ENCODE assay signal across 2 cellular contexts in the genomic region with DNA sequence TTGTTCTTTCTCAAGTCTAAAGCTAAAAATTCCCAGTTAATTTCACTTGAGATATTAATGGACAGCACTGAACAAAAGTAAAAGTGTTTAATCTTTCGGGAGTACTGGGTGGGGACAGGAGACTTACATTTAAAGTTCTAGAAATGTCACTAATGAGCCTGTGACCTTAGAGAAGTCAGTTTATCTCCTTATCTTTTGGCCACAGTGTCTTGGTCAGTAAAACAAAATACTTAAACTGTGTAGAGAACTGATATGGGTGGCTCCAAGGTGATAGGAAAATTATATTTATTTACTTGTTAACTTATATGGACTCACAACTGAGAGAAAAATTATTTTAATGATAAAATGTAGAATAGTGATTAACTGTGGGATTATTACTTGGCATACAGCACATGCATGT.
A peak's percentile ranks its signal among the peaks of the same experiment; 100 is the strongest.
TF ChIP-seq lines count a peak whose summit lies in the region.

No MANE protein-coding gene starts in this region.

TF ChIP-seq in HEK293, 187 proteins besides CTCF, POLR2A, EP300 and RAD21:
- TF ChIP-seq ZFHX2 (tag by site-specific recombination; conservative IDR thresholded peaks at IDR 0.05) = no peak
- no peak for TF ChIP-seq ZNF48 (tag by site-specific recombination; IDR thresholded peaks at IDR 0.05)
- no peak for TF ChIP-seq ZNF214 (tag by site-specific recombination; IDR thresholded peaks at IDR 0.05; ENCODE audit: borderline replicate concordance)
- TF ChIP-seq, protein P1, sequence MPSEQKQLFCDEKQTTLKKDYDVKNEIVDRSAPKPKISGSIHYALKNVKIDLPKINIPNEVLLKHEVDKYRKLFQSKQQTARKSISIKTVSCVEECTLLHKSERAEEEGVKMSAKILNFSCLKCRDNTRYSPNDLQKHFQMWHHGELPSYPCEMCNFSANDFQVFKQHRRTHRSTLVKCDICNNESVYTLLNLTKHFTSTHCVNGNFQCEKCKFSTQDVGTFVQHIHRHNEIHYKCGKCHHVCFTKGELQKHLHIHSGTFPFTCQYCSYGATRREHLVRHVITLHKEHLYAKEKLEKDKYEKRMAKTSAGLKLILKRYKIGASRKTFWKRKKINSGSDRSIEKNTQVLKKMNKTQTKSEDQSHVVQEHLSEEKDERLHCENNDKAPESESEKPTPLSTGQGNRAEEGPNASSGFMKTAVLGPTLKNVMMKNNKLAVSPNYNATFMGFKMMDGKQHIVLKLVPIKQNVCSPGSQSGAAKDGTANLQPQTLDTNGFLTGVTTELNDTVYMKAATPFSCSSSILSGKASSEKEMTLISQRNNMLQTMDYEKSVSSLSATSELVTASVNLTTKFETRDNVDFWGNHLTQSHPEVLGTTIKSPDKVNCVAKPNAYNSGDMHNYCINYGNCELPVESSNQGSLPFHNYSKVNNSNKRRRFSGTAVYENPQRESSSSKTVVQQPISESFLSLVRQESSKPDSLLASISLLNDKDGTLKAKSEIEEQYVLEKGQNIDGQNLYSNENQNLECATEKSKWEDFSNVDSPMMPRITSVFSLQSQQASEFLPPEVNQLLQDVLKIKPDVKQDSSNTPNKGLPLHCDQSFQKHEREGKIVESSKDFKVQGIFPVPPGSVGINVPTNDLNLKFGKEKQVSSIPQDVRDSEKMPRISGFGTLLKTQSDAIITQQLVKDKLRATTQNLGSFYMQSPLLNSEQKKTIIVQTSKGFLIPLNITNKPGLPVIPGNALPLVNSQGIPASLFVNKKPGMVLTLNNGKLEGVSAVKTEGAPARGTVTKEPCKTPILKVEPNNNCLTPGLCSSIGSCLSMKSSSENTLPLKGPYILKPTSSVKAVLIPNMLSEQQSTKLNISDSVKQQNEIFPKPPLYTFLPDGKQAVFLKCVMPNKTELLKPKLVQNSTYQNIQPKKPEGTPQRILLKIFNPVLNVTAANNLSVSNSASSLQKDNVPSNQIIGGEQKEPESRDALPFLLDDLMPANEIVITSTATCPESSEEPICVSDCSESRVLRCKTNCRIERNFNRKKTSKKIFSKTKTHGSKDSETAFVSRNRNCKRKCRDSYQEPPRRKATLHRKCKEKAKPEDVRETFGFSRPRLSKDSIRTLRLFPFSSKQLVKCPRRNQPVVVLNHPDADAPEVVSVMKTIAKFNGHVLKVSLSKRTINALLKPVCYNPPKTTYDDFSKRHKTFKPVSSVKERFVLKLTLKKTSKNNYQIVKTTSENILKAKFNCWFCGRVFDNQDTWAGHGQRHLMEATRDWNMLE (tag by site-specific recombination; conservative IDR thresholded peaks at IDR 0.05; ENCODE audit: low read depth) = no peak
- TF ChIP-seq, protein P2, sequence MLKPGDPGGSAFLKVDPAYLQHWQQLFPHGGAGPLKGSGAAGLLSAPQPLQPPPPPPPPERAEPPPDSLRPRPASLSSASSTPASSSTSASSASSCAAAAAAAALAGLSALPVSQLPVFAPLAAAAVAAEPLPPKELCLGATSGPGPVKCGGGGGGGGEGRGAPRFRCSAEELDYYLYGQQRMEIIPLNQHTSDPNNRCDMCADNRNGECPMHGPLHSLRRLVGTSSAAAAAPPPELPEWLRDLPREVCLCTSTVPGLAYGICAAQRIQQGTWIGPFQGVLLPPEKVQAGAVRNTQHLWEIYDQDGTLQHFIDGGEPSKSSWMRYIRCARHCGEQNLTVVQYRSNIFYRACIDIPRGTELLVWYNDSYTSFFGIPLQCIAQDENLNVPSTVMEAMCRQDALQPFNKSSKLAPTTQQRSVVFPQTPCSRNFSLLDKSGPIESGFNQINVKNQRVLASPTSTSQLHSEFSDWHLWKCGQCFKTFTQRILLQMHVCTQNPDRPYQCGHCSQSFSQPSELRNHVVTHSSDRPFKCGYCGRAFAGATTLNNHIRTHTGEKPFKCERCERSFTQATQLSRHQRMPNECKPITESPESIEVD (tag by site-specific recombination; IDR thresholded peaks at IDR 0.05) = peak; percentile 50
- no peak for TF ChIP-seq SP7 (tag by site-specific recombination; IDR thresholded peaks at IDR 0.05)
- no peak for TF ChIP-seq ZIC2 (tag by site-specific recombination; IDR thresholded peaks at IDR 0.05)
- no peak for TF ChIP-seq ZNF658 (tag by site-specific recombination; IDR thresholded peaks at IDR 0.05)
TF ChIP-seq in HEK293: peak in this region for 1.

TF ChIP-seq in K562, 482 proteins besides CTCF, POLR2A, EP300 and RAD21 (continues in another document):
- TF ChIP-seq NBN (IDR thresholded peaks at IDR 0.05; ENCODE audit: low read depth) (0 out of 2 replicates have a peak, but pooled peaks have one; percentile 22), XRCC4 (IDR thresholded peaks at IDR 0.05; ENCODE audit: extremely low read depth, insufficient read depth, insufficient read length) (no peak), EP400 (IDR thresholded peaks at IDR 0.05) (peak; percentile 56), ARID1B (IDR thresholded peaks at IDR 0.05) (peak; percentile 94), HDAC3 (IDR thresholded peaks at IDR 0.05; ENCODE audit: borderline replicate concordance, partially characterized antibody) (peak; percentile 68), GATAD2B (IDR thresholded peaks at IDR 0.05; ENCODE audit: borderline replicate concordance) (peak; percentile 62; the same call in 1 of the 2 replicates), TBL1XR1 (IDR thresholded peaks at IDR 0.05; ENCODE audit: low read length in 2 of 2) (peak in 1 of 2 experiments; percentile 65; a peak in 1 of 4 replicates), ZNF644 (tag; IDR thresholded peaks at IDR 0.05; ENCODE audit: low read depth) (peak; percentile 66; the same call in 1 of the 2 replicates), PML (IDR thresholded peaks at IDR 0.05; ENCODE audit: low read length) (peak; percentile 50; the same call in 1 of the 2 replicates), CBFA2T2 (conservative IDR thresholded peaks at IDR 0.05) (peak; percentile 71), JUND (IDR thresholded peaks at IDR 0.05; ENCODE audit: borderline replicate concordance, low read depth, low read length) (peak; percentile 66), JUND (tag; IDR thresholded peaks at IDR 0.05; ENCODE audit: borderline replicate concordance, low read depth, low read length) (peak; percentile 22; the same call in 1 of the 3 replicates), MLLT1 (IDR thresholded peaks at IDR 0.05) (no peak), NR1H2 (CRISPR knock-in tag; IDR thresholded peaks at IDR 0.05) (no peak), ZBTB40 (IDR thresholded peaks at IDR 0.05) (peak; percentile 10; the same call in 1 of the 2 replicates), ZBTB40 (CRISPR knock-in tag; IDR thresholded peaks at IDR 0.05) (no peak), TAL1 (IDR thresholded peaks at IDR 0.05) (peak; percentile 85), ID3 (CRISPR knock-in tag; IDR thresholded peaks at IDR 0.05) (no peak), ID3 (tag; IDR thresholded peaks at IDR 0.05) (peak; percentile 91), PTTG1 (tag; IDR thresholded peaks at IDR 0.05; ENCODE audit: low read depth) (no peak), MAFG (tag; conservative IDR thresholded peaks at IDR 0.05) (no peak), POLR2AphosphoS5 (IDR thresholded peaks at IDR 0.05; ENCODE audit: control insufficient read depth, insufficient read depth, low read depth, low read length) (0 out of 2 replicates have a peak, but pooled peaks have one; percentile 42), ZNF197 (CRISPR knock-in tag; IDR thresholded peaks at IDR 0.05; ENCODE audit: low read depth) (no peak), ATF1 (CRISPR knock-in tag; IDR thresholded peaks at IDR 0.05) (no peak), ATF1 (tag; IDR thresholded peaks at IDR 0.05) (peak; percentile 36; the same call in 1 of the 2 replicates), TEAD2 (tag; IDR thresholded peaks at IDR 0.05) (no peak), CXXC5 (CRISPR knock-in tag; IDR thresholded peaks at IDR 0.05) (0 out of 2 replicates have a peak, but pooled peaks have one; percentile 6), CTBP1 (IDR thresholded peaks at IDR 0.05; ENCODE audit: borderline replicate concordance) (peak; percentile 33; the same call in 1 of the 2 replicates), ESRRA (IDR thresholded peaks at IDR 0.05; ENCODE audit: borderline replicate concordance, low read depth) (peak; percentile 74), MEIS2 (IDR thresholded peaks at IDR 0.05; ENCODE audit: partially characterized antibody) (peak; percentile 67), GABPA (tag; conservative IDR thresholded peaks at IDR 0.05; ENCODE audit: low read depth) (no peak), NR2C2 (CRISPR knock-in tag; IDR thresholded peaks at IDR 0.05) (no peak), NR2C2 (tag; IDR thresholded peaks at IDR 0.05) (peak; percentile 54; the same call in 1 of the 2 replicates), POLR2B (IDR thresholded peaks at IDR 0.05; ENCODE audit: low read depth, partially characterized antibody) (no peak), RBBP5 (IDR thresholded peaks at IDR 0.05; ENCODE audit: borderline replicate concordance, insufficient read depth, low read length, poor library complexity, severe bottlenecking) (peak; percentile 46), ZNF12 (CRISPR knock-in tag; IDR thresholded peaks at IDR 0.05) (no peak)
- TF ChIP-seq, protein P3, sequence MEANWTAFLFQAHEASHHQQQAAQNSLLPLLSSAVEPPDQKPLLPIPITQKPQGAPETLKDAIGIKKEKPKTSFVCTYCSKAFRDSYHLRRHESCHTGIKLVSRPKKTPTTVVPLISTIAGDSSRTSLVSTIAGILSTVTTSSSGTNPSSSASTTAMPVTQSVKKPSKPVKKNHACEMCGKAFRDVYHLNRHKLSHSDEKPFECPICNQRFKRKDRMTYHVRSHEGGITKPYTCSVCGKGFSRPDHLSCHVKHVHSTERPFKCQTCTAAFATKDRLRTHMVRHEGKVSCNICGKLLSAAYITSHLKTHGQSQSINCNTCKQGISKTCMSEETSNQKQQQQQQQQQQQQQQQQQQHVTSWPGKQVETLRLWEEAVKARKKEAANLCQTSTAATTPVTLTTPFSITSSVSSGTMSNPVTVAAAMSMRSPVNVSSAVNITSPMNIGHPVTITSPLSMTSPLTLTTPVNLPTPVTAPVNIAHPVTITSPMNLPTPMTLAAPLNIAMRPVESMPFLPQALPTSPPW (CRISPR knock-in tag; IDR thresholded peaks at IDR 0.05) = peak; percentile 32; the same call in 1 of the 2 replicates
